8 cellular contexts compared by ENCODE assay signal in the genomic region with DNA sequence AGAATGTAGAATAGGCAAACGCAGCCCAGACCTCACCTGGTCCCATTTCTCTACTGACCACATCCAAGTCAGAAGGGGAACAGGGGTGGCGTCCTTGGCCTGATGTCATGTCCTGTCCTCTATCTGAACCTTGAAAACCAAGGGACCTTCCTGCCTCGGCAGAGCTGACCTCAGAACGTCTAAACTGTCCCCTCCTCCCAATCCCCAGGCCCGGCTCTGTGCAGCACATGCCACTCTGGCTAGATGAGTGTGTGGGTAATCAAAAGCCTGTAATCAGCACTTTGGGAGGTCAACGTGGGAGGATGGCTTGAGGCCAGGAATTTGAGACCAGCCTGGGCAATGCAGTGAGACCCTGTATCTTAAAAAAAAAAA. TPM values are rescaled to one million over a fixed set of nuclear protein-coding genes. Genes with fewer than 3 reads are reported as not detected.
"Had no signal": no experiment of that assay in that cellular context is flagged by ENCODE, and none has a peak within 500 bp of the region (broad histone marks: within the 10 kb centered on the region; RNA-seq: fewer than 3 reads in every experiment).

No MANE protein-coding gene starts in this region.

- H3K36me3 Mint-ChIP-seq: IgD-negative memory B cell had no signal

- DNase-seq: H9, HCEC 1CT had no signal

- H3K27me3 Mint-ChIP-seq: IgD-negative memory B cell had no signal

- H3K27ac ChIP-seq: HL-60 had no signal

- H3K4me3 Mint-ChIP-seq: GM23338, H9, IgD-negative memory B cell had no signal

- H3K4me1 Mint-ChIP-seq: GM23338, H9, IgD-negative memory B cell had no signal

- H3K27ac Mint-ChIP-seq: GM23338, H9 had no signal

- ATAC-seq: GM23338, HepG2 had no signal

- H3K4me3 ChIP-seq: GM23338 had no signal

RNA-seq across cellular contexts. Expression of a gene that starts 46.5 kb away (rescaled TPM):
- total RNA-seq: GM23338, H1, H9, HepG2, HT1080 had no signal
- polyA plus RNA-seq: GM23338, H1, HepG2, IgD-negative memory B cell had no signal
